ENCODE assay signal across 8 cellular contexts in genomic region chr11:78079232-78080083, GRCh38. TPM values are rescaled to one million over a fixed set of nuclear protein-coding genes. Genes with fewer than 3 reads are reported as not detected.
A peak's percentile ranks its signal among the peaks of the same experiment; 100 is the strongest.
DNase-seq lines count a peak whose midpoint lies in the region; ATAC-seq, FAIRE-seq and TF ChIP-seq lines count a peak whose summit lies in the region.

NDUFC2 (minus strand) TSS chr11:78079862; CDS start chr11:78079744, 118 bp downstream.

- intact Hi-C loops in kidney (cut with DNase I): no loop called here

- H3K36me3 ChIP-seq in kidney (ENCODE audit: control insufficient read depth in 1 of 2, insufficient read depth in 2 of 2, low read length in 2 of 2): no peaks in the 10 kb centered on the region

- H3K4me1 ChIP-seq in kidney (ENCODE audit: control insufficient read depth in 1 of 2, insufficient read depth in 1 of 2, low read depth in 1 of 2, low read length in 2 of 2): peaks cover 7 to 17% of the 10 kb centered on the region in 2 donors

- in situ Hi-C loops in ACHN (cut with HindIII; ENCODE audit: low pct_ligation_motif_present, low pct_unique_long_range_greater_than_20kb, low sequenced_read_pairs): no loop called here

- DNase-seq in ACHN (peak; percentile 75), NCI-H345 treated with DMSO at 0.1 percent for 48 hours (lab: John Stamatoyannopoulos, UW; ENCODE audit: unreplicated experiment) (peak; percentile 74), cerebellum (ENCODE audit: low spot score) (peak; percentile 81), kidney (peak; percentile 93)
- DNase-seq in activated CD4-positive, CD25-positive, alpha-beta regulatory T cell treated with anti-CD3 and anti-CD28 coated beads, Interleukin-2, amount 50 U/mL, for 72 hours: peak; percentile 64
- DNase-seq in stimulated activated CD4-positive, alpha-beta T cell treated with anti-CD3 and anti-CD28 coated beads, Interleukin-15, amount 100 ng/mL, for 1 hour (ENCODE audit: low read depth in 1 of 2, low spot score in 1 of 2): peak; percentile 22 to 51

- H3K9ac ChIP-seq in kidney (ENCODE audit: low read length in 2 of 2): peak within 1 kb of the TSS; percentile 83 to 85

- no peak for FAIRE-seq in kidney (lab: Jason Lieb, UNC)

- H3K27ac ChIP-seq in kidney (ENCODE audit: low read depth in 2 of 2, low read length in 2 of 2): peak within 1 kb of the TSS; percentile 87 to 89

- H3K4me3 ChIP-seq in kidney (ENCODE audit: low read length in 2 of 2): peak within 1 kb of the TSS; percentile 93 to 98

- ATAC-seq in GM18868 (IDR thresholded peaks at IDR 0.05; ENCODE audit: unreplicated experiment) (peak; percentile 83), HG03135 (IDR thresholded peaks at IDR 0.05; ENCODE audit: unreplicated experiment) (peak; percentile 65)

- TF ChIP-seq CTCF in kidney (IDR thresholded peaks at IDR 0.05; ENCODE audit: borderline replicate concordance, extremely low read depth, insufficient read depth): no peak

- no peaks in the 10 kb centered on the region for H3K9me3 ChIP-seq in kidney (ENCODE audit: control insufficient read depth in 1 of 2, low read length in 2 of 2)

RNA-seq across cellular contexts. Expression of gene NDUFC2, which starts in this region (rescaled TPM):
- total RNA-seq in cerebellum (83.9 TPM), kidney (166 TPM)
- polyA plus RNA-seq in kidney (ENCODE audit: insufficient read depth, low read depth, low replicate concordance): 457 TPM

Comparison
In these comparisons a context has a peak if more than half of its experiments do, and no peak if none do; other contexts are left out.
1. Peak in every context shown above with its lines: DNase-seq, ATAC-seq, H3K4me3 ChIP-seq and H3K27ac ChIP-seq.
2. DNase-seq: peak in every context shown above with its lines; median percentile 93 in kidney; 81 in cerebellum; 75 in ACHN; 74 in NCI-H345 treated with DMSO at 0.1 percent for 48 hours; 64 in activated CD4-positive, CD25-positive, alpha-beta regulatory T cell treated with anti-CD3 and anti-CD28 coated beads, Interleukin-2, amount 50 U/mL, for 72 hours; 36 in stimulated activated CD4-positive, alpha-beta T cell treated with anti-CD3 and anti-CD28 coated beads, Interleukin-15, amount 100 ng/mL, for 1 hour.